1 cellular context compared by ENCODE assay signal in the genomic region with DNA sequence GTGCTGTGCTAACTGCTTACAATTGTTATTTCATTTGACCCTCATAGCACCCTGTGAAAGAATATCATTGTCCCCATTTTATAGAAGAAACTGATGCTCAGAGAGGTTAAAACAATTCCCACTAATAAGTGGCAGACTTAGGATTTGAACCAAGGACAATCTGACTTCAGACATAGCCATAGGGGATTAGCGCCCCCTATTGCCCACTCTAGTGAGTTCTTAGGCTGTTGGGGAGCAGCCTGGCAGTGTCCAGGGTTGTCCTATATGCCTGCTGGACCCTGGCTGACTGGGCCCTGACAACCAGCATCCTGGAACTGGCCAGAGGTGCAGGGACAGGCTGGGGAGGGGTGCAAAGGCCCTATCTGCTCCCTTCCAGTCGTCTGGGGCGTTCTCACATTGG.
TF ChIP-seq lines count a peak whose summit lies in the region.

No MANE protein-coding gene starts in this region.

TF ChIP-seq in WTC11, 78 proteins besides CTCF, POLR2A, EP300 and RAD21 (continued from another document):
- TF ChIP-seq ZNF281 (CRISPR knock-in tag; IDR thresholded peaks at IDR 0.05), result no peak
- TF ChIP-seq GTF2I (CRISPR knock-in tag; conservative IDR thresholded peaks at IDR 0.05), result no peak
- TF ChIP-seq, protein P1, sequence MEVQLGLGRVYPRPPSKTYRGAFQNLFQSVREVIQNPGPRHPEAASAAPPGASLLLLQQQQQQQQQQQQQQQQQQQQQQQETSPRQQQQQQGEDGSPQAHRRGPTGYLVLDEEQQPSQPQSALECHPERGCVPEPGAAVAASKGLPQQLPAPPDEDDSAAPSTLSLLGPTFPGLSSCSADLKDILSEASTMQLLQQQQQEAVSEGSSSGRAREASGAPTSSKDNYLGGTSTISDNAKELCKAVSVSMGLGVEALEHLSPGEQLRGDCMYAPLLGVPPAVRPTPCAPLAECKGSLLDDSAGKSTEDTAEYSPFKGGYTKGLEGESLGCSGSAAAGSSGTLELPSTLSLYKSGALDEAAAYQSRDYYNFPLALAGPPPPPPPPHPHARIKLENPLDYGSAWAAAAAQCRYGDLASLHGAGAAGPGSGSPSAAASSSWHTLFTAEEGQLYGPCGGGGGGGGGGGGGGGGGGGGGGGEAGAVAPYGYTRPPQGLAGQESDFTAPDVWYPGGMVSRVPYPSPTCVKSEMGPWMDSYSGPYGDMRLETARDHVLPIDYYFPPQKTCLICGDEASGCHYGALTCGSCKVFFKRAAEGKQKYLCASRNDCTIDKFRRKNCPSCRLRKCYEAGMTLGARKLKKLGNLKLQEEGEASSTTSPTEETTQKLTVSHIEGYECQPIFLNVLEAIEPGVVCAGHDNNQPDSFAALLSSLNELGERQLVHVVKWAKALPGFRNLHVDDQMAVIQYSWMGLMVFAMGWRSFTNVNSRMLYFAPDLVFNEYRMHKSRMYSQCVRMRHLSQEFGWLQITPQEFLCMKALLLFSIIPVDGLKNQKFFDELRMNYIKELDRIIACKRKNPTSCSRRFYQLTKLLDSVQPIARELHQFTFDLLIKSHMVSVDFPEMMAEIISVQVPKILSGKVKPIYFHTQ (CRISPR knock-in tag; IDR thresholded peaks at IDR 0.05), result no peak
- TF ChIP-seq NR2C2 (CRISPR knock-in tag; IDR thresholded peaks at IDR 0.05), result no peak
- no peak for TF ChIP-seq ZNF219 (CRISPR knock-in tag; IDR thresholded peaks at IDR 0.05; ENCODE audit: borderline replicate concordance)
